Comparison of ENCODE assay signal across 8 cellular contexts in the genomic region with DNA sequence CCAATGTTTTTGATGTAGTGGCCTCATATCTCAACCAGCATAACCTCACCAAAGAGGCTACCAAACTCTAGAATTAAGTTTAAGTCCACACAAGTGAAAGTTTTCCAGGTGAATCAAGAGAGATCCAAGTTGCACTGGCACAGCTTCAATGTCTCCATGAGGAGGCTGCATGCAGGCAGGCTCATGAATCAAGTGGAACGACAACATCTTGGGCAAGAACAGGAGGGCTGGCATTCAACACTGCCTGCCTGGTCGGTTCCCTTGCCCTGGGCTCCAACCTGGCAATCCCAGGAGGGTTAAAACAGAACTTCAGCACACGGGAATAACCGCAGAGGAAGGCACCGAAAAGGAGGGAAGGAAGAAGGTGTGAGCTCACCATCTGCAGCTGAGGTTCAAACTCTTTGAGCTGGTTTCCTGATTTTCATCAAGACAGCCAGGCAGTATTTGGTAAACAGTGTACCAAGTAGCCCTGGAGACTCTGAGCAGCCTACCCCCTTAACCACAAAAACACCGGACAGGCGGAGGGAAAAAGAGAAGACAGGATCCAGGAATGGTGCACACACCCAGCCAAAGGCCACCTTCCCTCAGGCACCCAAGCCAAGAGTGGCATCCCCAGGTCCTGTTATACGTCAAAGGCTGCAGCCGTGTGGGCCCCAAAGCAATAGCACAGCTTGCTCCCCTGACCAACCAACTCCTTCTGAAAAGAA. TPM values are rescaled to one million over a fixed set of nuclear protein-coding genes. Genes with fewer than 3 reads are reported as not detected.
DNase-seq lines count a peak whose midpoint lies in the region; ATAC-seq, FAIRE-seq and TF ChIP-seq lines count a peak whose summit lies in the region.

No MANE protein-coding gene starts in this region.

- no peaks in the 10 kb centered on the region for H3K9me3 Mint-ChIP-seq in IgD-negative memory B cell

- no peaks in the 10 kb centered on the region for H3K36me3 ChIP-seq in BJ (ENCODE audit: control insufficient read depth, insufficient read depth, low read length)
- H3K36me3 ChIP-seq in bronchial epithelial cell (ENCODE audit: control insufficient read depth, insufficient read depth, low read length) = no peaks in the 10 kb centered on the region

- ATAC-seq in GM19455 (IDR thresholded peaks at IDR 0.05; ENCODE audit: unreplicated experiment) (no peak), sciatic nerve (no peak)

- H3K4me3 Mint-ChIP-seq in IgD-negative memory B cell = peak overlapping the region; percentile 95 to 100 (median 98)

- H3K27ac Mint-ChIP-seq in IgD-negative memory B cell = peak overlapping the region in 2 of 3 donors; percentile 48 to 99

- H3K27me3 Mint-ChIP-seq in IgD-negative memory B cell = no peaks in the 10 kb centered on the region

- H3K4me3 ChIP-seq in BJ (ENCODE audit: low read depth, low read length) (peak overlapping the region; percentile 55), bronchial epithelial cell (ENCODE audit: low read depth, low read length) (peak overlapping the region; percentile 70)

- no peaks in the 10 kb centered on the region for H3K36me3 Mint-ChIP-seq in IgD-negative memory B cell

- DNase-seq in BJ (ENCODE audit: low read depth) = no peak
- DNase-seq in bronchial epithelial cell (ENCODE audit: low read depth) = no peak
- DNase-seq in myocyte (ENCODE audit: low read depth) = peak; percentile 44
- no peak for DNase-seq in sciatic nerve (ENCODE audit: low spot score)
- no peak for DNase-seq in activated CD4-positive, alpha-beta T cell treated with anti-CD3 and anti-CD28 coated beads for 1 hour
- no peak for DNase-seq in activated naive CD4-positive, alpha-beta T cell (lab: John Stamatoyannopoulos, UW)

- POLR2A ChIA-PET in BJ (lab: Charles Lee) = no interaction called here

- intact Hi-C loops in sciatic nerve (cut with DNase I) = no loop called here

- H3K27me3 ChIP-seq in BJ (ENCODE audit: control insufficient read depth, insufficient read depth, low read length) (no peaks in the 10 kb centered on the region), bronchial epithelial cell (ENCODE audit: control insufficient read depth, insufficient read depth, low read length) (no peaks in the 10 kb centered on the region)

- no peak for TF ChIP-seq CTCF in BJ (IDR thresholded peaks at IDR 0.05; ENCODE audit: insufficient read depth, low read depth, low read length)
- no peak for TF ChIP-seq CTCF in bronchial epithelial cell (IDR thresholded peaks at IDR 0.05; ENCODE audit: insufficient read depth, low read length, severe bottlenecking)

- H3K4me1 Mint-ChIP-seq in IgD-negative memory B cell = peaks cover 18 to 23% (median 20%) of the 10 kb centered on the region in 3 donors

- FAIRE-seq in bronchial epithelial cell (lab: Jason Lieb, UNC) = no peak

- CTCF ChIA-PET in BJ (lab: Yijun Ruan, JAX) = interaction anchor here (1.0 to 2.0 kb wide), 4 partner anchors 9 to 77 kb away, joined by 3 to 4 read pairs (median 4); no protein-coding TSS in a partner anchor

RNA-seq across cellular contexts. Expression of gene PACSIN2, which starts 1.4 kb away (rescaled TPM):
- 64.4 and 86.3 TPM in 2 replicates for polyA plus RNA-seq in BJ (2011; rRNA removed)
- polyA minus RNA-seq in BJ (2011; rRNA and poly(A)+ RNA removed) = 20.5 and 26.6 TPM in 2 replicates
- polyA plus RNA-seq in IgD-negative memory B cell = 31.5 TPM
- total RNA-seq in bronchial epithelial cell = 49.8 and 68.9 TPM in 2 replicates
- total RNA-seq in myocyte = 45.5 and 49.3 TPM in 2 replicates
- 47.2 TPM for polyA plus RNA-seq in myocyte (2012)
- total RNA-seq in sciatic nerve = 48.6 TPM
